Comparison of ENCODE assay signal across 1 cellular context in the genomic region with DNA sequence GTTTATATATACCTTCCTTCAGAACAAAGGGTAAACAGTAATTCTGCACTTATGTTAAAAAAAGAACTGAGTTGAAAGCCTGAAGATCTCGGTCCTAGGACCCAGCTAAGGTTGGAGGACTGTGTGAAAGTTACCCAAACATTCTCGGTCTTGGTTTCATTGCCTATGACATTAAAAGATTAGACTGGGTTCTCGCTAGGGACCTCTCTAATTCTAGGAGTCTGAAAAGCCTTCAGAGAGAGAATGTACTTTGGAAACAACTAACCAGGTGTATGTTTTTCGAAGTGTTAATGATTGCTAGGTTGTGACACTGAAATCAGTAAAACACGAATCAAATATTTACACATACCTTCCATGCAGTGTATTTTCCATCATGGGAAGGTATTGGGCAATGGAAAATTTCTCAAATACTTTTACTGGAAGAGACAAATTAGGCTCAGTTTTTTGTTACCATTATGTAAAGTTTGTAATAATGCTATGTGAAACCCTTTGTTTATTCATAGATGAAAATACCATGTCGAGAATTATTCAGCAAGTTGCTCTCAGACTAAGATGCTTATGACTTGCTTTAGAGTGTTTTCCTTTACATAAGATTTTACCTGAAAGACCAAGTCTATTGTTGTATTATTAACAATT.
A peak's percentile ranks its signal among the peaks of the same experiment; 100 is the strongest.
TF ChIP-seq lines count a peak whose summit lies in the region.

No MANE protein-coding gene starts in this region.

TF ChIP-seq in HepG2, 621 proteins besides CTCF, POLR2A, EP300 and RAD21 (continued from another document and continues in another):
- TF ChIP-seq, protein P1, sequence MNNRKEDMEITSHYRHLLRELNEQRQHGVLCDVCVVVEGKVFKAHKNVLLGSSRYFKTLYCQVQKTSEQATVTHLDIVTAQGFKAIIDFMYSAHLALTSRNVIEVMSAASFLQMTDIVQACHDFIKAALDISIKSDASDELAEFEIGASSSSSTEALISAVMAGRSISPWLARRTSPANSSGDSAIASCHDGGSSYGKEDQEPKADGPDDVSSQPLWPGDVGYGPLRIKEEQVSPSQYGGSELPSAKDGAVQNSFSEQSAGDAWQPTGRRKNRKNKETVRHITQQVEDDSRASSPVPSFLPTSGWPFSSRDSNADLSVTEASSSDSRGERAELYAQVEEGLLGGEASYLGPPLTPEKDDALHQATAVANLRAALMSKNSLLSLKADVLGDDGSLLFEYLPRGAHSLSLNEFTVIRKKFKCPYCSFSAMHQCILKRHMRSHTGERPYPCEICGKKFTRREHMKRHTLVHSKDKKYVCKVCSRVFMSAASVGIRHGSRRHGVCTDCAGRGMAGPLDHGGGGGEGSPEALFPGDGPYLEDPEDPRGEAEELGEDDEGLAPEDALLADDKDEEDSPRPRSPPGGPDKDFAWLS (CRISPR knock-in tag; IDR thresholded peaks at IDR 0.05; ENCODE audit: borderline replicate concordance), result no peak
- TF ChIP-seq ZNF674 (CRISPR knock-in tag; IDR thresholded peaks at IDR 0.05; ENCODE audit: low read depth) (0 out of 2 replicates have a peak, but pooled peaks have one; percentile 24), REL (CRISPR knock-in tag; conservative IDR thresholded peaks at IDR 0.05) (no peak), NONO (IDR thresholded peaks at IDR 0.05) (no peak), NONO (CRISPR knock-in tag; conservative IDR thresholded peaks at IDR 0.05) (peak; percentile 46; the same call in 1 of the 2 replicates), KLF16 (CRISPR knock-in tag; IDR thresholded peaks at IDR 0.05) (peak in 1 of 2 experiments; percentile 94; a peak in 2 of 4 replicates), MIER3 (CRISPR knock-in tag; IDR thresholded peaks at IDR 0.05; ENCODE audit: borderline replicate concordance) (peak; percentile 100), MEIS2 (CRISPR knock-in tag; IDR thresholded peaks at IDR 0.05) (0 out of 2 replicates have a peak, but pooled peaks have one; percentile 19), MAF1 (CRISPR knock-in tag; IDR thresholded peaks at IDR 0.05; ENCODE audit: borderline replicate concordance) (no peak), ZNF614 (CRISPR knock-in tag; IDR thresholded peaks at IDR 0.05; ENCODE audit: borderline replicate concordance) (peak; percentile 86), ZNF235 (CRISPR knock-in tag; IDR thresholded peaks at IDR 0.05; ENCODE audit: borderline replicate concordance) (no peak), ZNF891 (CRISPR knock-in tag; IDR thresholded peaks at IDR 0.05) (no peak), MAZ (IDR thresholded peaks at IDR 0.05; ENCODE audit: borderline replicate concordance, low read depth, low read length) (no peak), MAZ (CRISPR knock-in tag; IDR thresholded peaks at IDR 0.05; ENCODE audit: low read depth) (0 out of 2 replicates have a peak, but pooled peaks have one; percentile 41), ZNF34 (CRISPR knock-in tag; IDR thresholded peaks at IDR 0.05; ENCODE audit: borderline replicate concordance) (peak; percentile 66; the same call in 1 of the 2 replicates), ZNF343 (CRISPR knock-in tag; IDR thresholded peaks at IDR 0.05) (no peak), ZNF317 (CRISPR knock-in tag; IDR thresholded peaks at IDR 0.05) (0 out of 2 replicates have a peak, but pooled peaks have one; percentile 59)
- TF ChIP-seq, protein P2, sequence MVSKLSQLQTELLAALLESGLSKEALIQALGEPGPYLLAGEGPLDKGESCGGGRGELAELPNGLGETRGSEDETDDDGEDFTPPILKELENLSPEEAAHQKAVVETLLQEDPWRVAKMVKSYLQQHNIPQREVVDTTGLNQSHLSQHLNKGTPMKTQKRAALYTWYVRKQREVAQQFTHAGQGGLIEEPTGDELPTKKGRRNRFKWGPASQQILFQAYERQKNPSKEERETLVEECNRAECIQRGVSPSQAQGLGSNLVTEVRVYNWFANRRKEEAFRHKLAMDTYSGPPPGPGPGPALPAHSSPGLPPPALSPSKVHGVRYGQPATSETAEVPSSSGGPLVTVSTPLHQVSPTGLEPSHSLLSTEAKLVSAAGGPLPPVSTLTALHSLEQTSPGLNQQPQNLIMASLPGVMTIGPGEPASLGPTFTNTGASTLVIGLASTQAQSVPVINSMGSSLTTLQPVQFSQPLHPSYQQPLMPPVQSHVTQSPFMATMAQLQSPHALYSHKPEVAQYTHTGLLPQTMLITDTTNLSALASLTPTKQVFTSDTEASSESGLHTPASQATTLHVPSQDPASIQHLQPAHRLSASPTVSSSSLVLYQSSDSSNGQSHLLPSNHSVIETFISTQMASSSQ (IDR thresholded peaks at IDR 0.05; ENCODE audit: low read depth), result peak; percentile 100
- TF ChIP-seq, protein P2 (CRISPR knock-in tag; IDR thresholded peaks at IDR 0.05; ENCODE audit: borderline replicate concordance), result peak; percentile 100
- TF ChIP-seq, protein P3, sequence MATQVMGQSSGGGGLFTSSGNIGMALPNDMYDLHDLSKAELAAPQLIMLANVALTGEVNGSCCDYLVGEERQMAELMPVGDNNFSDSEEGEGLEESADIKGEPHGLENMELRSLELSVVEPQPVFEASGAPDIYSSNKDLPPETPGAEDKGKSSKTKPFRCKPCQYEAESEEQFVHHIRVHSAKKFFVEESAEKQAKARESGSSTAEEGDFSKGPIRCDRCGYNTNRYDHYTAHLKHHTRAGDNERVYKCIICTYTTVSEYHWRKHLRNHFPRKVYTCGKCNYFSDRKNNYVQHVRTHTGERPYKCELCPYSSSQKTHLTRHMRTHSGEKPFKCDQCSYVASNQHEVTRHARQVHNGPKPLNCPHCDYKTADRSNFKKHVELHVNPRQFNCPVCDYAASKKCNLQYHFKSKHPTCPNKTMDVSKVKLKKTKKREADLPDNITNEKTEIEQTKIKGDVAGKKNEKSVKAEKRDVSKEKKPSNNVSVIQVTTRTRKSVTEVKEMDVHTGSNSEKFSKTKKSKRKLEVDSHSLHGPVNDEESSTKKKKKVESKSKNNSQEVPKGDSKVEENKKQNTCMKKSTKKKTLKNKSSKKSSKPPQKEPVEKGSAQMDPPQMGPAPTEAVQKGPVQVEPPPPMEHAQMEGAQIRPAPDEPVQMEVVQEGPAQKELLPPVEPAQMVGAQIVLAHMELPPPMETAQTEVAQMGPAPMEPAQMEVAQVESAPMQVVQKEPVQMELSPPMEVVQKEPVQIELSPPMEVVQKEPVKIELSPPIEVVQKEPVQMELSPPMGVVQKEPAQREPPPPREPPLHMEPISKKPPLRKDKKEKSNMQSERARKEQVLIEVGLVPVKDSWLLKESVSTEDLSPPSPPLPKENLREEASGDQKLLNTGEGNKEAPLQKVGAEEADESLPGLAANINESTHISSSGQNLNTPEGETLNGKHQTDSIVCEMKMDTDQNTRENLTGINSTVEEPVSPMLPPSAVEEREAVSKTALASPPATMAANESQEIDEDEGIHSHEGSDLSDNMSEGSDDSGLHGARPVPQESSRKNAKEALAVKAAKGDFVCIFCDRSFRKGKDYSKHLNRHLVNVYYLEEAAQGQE (IDR thresholded peaks at IDR 0.05; ENCODE audit: borderline replicate concordance in 1 of 2, low read depth in 1 of 2, low read length in 2 of 2), result peak in 1 of 2 experiments; percentile 78; a peak in 2 of 4 replicates
- TF ChIP-seq, protein P4, sequence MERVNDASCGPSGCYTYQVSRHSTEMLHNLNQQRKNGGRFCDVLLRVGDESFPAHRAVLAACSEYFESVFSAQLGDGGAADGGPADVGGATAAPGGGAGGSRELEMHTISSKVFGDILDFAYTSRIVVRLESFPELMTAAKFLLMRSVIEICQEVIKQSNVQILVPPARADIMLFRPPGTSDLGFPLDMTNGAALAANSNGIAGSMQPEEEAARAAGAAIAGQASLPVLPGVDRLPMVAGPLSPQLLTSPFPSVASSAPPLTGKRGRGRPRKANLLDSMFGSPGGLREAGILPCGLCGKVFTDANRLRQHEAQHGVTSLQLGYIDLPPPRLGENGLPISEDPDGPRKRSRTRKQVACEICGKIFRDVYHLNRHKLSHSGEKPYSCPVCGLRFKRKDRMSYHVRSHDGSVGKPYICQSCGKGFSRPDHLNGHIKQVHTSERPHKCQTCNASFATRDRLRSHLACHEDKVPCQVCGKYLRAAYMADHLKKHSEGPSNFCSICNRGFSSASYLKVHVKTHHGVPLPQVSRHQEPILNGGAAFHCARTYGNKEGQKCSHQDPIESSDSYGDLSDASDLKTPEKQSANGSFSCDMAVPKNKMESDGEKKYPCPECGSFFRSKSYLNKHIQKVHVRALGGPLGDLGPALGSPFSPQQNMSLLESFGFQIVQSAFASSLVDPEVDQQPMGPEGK (CRISPR knock-in tag; IDR thresholded peaks at IDR 0.05), result 0 out of 2 replicates have a peak, but pooled peaks have one; percentile 16
- TF ChIP-seq, protein P5, sequence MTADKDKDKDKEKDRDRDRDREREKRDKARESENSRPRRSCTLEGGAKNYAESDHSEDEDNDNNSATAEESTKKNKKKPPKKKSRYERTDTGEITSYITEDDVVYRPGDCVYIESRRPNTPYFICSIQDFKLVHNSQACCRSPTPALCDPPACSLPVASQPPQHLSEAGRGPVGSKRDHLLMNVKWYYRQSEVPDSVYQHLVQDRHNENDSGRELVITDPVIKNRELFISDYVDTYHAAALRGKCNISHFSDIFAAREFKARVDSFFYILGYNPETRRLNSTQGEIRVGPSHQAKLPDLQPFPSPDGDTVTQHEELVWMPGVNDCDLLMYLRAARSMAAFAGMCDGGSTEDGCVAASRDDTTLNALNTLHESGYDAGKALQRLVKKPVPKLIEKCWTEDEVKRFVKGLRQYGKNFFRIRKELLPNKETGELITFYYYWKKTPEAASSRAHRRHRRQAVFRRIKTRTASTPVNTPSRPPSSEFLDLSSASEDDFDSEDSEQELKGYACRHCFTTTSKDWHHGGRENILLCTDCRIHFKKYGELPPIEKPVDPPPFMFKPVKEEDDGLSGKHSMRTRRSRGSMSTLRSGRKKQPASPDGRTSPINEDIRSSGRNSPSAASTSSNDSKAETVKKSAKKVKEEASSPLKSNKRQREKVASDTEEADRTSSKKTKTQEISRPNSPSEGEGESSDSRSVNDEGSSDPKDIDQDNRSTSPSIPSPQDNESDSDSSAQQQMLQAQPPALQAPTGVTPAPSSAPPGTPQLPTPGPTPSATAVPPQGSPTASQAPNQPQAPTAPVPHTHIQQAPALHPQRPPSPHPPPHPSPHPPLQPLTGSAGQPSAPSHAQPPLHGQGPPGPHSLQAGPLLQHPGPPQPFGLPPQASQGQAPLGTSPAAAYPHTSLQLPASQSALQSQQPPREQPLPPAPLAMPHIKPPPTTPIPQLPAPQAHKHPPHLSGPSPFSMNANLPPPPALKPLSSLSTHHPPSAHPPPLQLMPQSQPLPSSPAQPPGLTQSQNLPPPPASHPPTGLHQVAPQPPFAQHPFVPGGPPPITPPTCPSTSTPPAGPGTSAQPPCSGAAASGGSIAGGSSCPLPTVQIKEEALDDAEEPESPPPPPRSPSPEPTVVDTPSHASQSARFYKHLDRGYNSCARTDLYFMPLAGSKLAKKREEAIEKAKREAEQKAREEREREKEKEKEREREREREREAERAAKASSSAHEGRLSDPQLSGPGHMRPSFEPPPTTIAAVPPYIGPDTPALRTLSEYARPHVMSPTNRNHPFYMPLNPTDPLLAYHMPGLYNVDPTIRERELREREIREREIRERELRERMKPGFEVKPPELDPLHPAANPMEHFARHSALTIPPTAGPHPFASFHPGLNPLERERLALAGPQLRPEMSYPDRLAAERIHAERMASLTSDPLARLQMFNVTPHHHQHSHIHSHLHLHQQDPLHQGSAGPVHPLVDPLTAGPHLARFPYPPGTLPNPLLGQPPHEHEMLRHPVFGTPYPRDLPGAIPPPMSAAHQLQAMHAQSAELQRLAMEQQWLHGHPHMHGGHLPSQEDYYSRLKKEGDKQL (CRISPR knock-in tag; IDR thresholded peaks at IDR 0.05; ENCODE audit: low read depth), result peak; percentile 94
- TF ChIP-seq, protein P6, sequence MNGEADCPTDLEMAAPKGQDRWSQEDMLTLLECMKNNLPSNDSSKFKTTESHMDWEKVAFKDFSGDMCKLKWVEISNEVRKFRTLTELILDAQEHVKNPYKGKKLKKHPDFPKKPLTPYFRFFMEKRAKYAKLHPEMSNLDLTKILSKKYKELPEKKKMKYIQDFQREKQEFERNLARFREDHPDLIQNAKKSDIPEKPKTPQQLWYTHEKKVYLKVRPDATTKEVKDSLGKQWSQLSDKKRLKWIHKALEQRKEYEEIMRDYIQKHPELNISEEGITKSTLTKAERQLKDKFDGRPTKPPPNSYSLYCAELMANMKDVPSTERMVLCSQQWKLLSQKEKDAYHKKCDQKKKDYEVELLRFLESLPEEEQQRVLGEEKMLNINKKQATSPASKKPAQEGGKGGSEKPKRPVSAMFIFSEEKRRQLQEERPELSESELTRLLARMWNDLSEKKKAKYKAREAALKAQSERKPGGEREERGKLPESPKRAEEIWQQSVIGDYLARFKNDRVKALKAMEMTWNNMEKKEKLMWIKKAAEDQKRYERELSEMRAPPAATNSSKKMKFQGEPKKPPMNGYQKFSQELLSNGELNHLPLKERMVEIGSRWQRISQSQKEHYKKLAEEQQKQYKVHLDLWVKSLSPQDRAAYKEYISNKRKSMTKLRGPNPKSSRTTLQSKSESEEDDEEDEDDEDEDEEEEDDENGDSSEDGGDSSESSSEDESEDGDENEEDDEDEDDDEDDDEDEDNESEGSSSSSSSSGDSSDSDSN (CRISPR knock-in tag; IDR thresholded peaks at IDR 0.05), result no peak
- TF ChIP-seq, protein P7, sequence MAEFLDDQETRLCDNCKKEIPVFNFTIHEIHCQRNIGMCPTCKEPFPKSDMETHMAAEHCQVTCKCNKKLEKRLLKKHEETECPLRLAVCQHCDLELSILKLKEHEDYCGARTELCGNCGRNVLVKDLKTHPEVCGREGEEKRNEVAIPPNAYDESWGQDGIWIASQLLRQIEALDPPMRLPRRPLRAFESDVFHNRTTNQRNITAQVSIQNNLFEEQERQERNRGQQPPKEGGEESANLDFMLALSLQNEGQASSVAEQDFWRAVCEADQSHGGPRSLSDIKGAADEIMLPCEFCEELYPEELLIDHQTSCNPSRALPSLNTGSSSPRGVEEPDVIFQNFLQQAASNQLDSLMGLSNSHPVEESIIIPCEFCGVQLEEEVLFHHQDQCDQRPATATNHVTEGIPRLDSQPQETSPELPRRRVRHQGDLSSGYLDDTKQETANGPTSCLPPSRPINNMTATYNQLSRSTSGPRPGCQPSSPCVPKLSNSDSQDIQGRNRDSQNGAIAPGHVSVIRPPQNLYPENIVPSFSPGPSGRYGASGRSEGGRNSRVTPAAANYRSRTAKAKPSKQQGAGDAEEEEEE (CRISPR knock-in tag; IDR thresholded peaks at IDR 0.05; ENCODE audit: borderline replicate concordance), result no peak
- TF ChIP-seq, protein P8, sequence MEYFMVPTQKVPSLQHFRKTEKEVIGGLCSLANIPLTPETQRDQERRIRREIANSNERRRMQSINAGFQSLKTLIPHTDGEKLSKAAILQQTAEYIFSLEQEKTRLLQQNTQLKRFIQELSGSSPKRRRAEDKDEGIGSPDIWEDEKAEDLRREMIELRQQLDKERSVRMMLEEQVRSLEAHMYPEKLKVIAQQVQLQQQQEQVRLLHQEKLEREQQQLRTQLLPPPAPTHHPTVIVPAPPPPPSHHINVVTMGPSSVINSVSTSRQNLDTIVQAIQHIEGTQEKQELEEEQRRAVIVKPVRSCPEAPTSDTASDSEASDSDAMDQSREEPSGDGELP (IDR thresholded peaks at IDR 0.05; ENCODE audit: borderline replicate concordance, low read depth), result peak; percentile 68; the same call in 1 of the 2 replicates
